In genomic region chr2:157497603-157498314, GRCh38 we compare ENCODE assay signal across 8 cellular contexts. TPM values are rescaled to one million over a fixed set of nuclear protein-coding genes. Genes with fewer than 3 reads are reported as not detected.
DNase-seq lines count a peak whose midpoint lies in the region; ATAC-seq, FAIRE-seq and TF ChIP-seq lines count a peak whose summit lies in the region.

No MANE protein-coding gene starts in this region.

- no peak overlapping the region for H3K27ac ChIP-seq in KMS-11
- no peak overlapping the region for H3K27ac ChIP-seq in Panc1 (ENCODE audit: low read length)
- H3K27ac ChIP-seq in H1 (ENCODE audit: low read depth, low read length), result no peak overlapping the region

- H2AFZ ChIP-seq in KMS-11 (ENCODE audit: low read depth) (no peak overlapping the region), H1 (ENCODE audit: low read length) (no peak overlapping the region)

- H3K9ac ChIP-seq in KMS-11 (no peak overlapping the region), H1 (replicated peaks in 1 of 4; ENCODE audit: extremely low read depth in 1 of 4, low read depth in 3 of 4, low read length in 3 of 4) (no peak overlapping the region)

- H3K36me3 Mint-ChIP-seq in activated naive CD4-positive, alpha-beta T cell treated with anti-CD3 and anti-CD28 coated beads, Interleukin-2, amount 10 ng/mL, durations not matched to agents 7 days and 5 days, result peaks cover 3% of the 10 kb centered on the region

- peak; percentile 84 for ATAC-seq in GM21825 (IDR thresholded peaks at IDR 0.05; ENCODE audit: unreplicated experiment)
- 0 out of 2 replicates have a peak, but pooled peaks have one; percentile 60 for ATAC-seq in Panc1

- H3K4me1 Mint-ChIP-seq in activated naive CD4-positive, alpha-beta T cell treated with anti-CD3 and anti-CD28 coated beads, Interleukin-2, amount 10 ng/mL, durations not matched to agents 7 days and 5 days, result peaks cover 31% of the 10 kb centered on the region

- H3K23me2 ChIP-seq in H1 (ENCODE audit: low read depth, low read length), result no peaks in the 10 kb centered on the region; the same call in 1 of the 2 replicates

- DNase-seq in activated naive CD4-positive, alpha-beta T cell treated with anti-CD3 and anti-CD28 coated beads, Interleukin-2, amount 10 ng/mL, durations not matched to agents 7 days and 5 days, result peak; percentile 28
- DNase-seq in activated naive CD4-positive, alpha-beta T cell treated with anti-CD3 and anti-CD28 coated beads, Interleukin-2, amount 50 U/mL, for 16 hours, result no peak
- DNase-seq in Panc1 (ENCODE audit: low read depth, low spot score), result peak; percentile 24
- no peak for DNase-seq in H1 (ENCODE audit: low read depth in 1 of 2, low spot score in 2 of 2)
- peak; percentile 50 for DNase-seq in myocyte (ENCODE audit: low read depth)
- no peak for DNase-seq in T1000 (lab: John Stamatoyannopoulos, UW)

- H3K4me2 ChIP-seq in KMS-11 (no peak overlapping the region), H1 (ENCODE audit: insufficient read depth in 1 of 2, low read depth in 2 of 2, low read length in 2 of 2) (no peak overlapping the region)

- H3K4me3 ChIP-seq in KMS-11 (IDR thresholded peaks at IDR 0.05; ENCODE audit: insufficient read depth, low read depth, low read length), result no peak overlapping the region
- no peak overlapping the region for H3K4me3 ChIP-seq in Panc1 (ENCODE audit: low read depth in 2 of 2, low read length in 2 of 2)
- no peak overlapping the region for H3K4me3 ChIP-seq in H1 (ENCODE audit: extremely low read depth in 1 of 4, insufficient read depth in 2 of 4, low read depth in 3 of 4, low read length in 4 of 4)

- H4K20me1 ChIP-seq in KMS-11 (ENCODE audit: insufficient read depth), result no peaks in the 10 kb centered on the region
- no peaks in the 10 kb centered on the region for H4K20me1 ChIP-seq in H1 (replicated peaks in 1 of 2; ENCODE audit: control insufficient read depth in 1 of 2, insufficient read depth in 2 of 2, low read length in 2 of 2)

- H3K79me2 ChIP-seq in KMS-11 (ENCODE audit: insufficient read depth, low read depth), result no peaks in the 10 kb centered on the region
- H3K79me2 ChIP-seq in H1 (ENCODE audit: control insufficient read depth in 1 of 2, insufficient read depth in 2 of 2, low read length in 2 of 2), result no peaks in the 10 kb centered on the region

- in situ Hi-C loops in Panc1 (cut with HindIII; ENCODE audit: low pct_unique_long_range_greater_than_20kb, low sequenced_read_pairs), result no loop called here

- no TSS peak for BruUV-seq in Panc1 (replicated peaks; lab: Mats Ljungman, UMichigan)

- H3K36me3 ChIP-seq in KMS-11 (ENCODE audit: insufficient read depth) (no peaks in the 10 kb centered on the region), Panc1 (ENCODE audit: control insufficient read depth, insufficient read depth, low read length) (no peaks in the 10 kb centered on the region), H1 (ENCODE audit: control insufficient read depth in 2 of 4, insufficient read depth in 4 of 4, low read length in 3 of 4) (no peaks in the 10 kb centered on the region)

- H3K9me3 ChIP-seq in Panc1 (ENCODE audit: control insufficient read depth, insufficient read depth, low read depth, low read length), result no peaks in the 10 kb centered on the region
- no peaks in the 10 kb centered on the region for H3K9me3 ChIP-seq in H1 (ENCODE audit: insufficient read depth in 2 of 2, low read depth in 1 of 2, low read length in 1 of 2)

- no peaks in the 10 kb centered on the region for H3K27me3 Mint-ChIP-seq in activated naive CD4-positive, alpha-beta T cell treated with anti-CD3 and anti-CD28 coated beads, Interleukin-2, amount 10 ng/mL, durations not matched to agents 7 days and 5 days

- H2BK12ac ChIP-seq in H1 (ENCODE audit: low read depth, low read length), result no peak overlapping the region

- H3K9me3 Mint-ChIP-seq in activated naive CD4-positive, alpha-beta T cell treated with anti-CD3 and anti-CD28 coated beads, Interleukin-2, amount 10 ng/mL, durations not matched to agents 7 days and 5 days, result no peaks in the 10 kb centered on the region

- H4K8ac ChIP-seq in H1 (ENCODE audit: extremely low read depth, insufficient read depth, low read length), result no peak overlapping the region

- no peak overlapping the region for H3K23ac ChIP-seq in H1 (ENCODE audit: insufficient read length)

- intact Hi-C loops in Panc1 (cut with micrococcal nuclease; ENCODE audit: unreplicated experiment), result loop anchor here (5.0 to 10.0 kb wide), 4 partner anchors 97 to 1247 kb away; partner anchors contain the start of gene ACVR1C

- no peak overlapping the region for H3K18ac ChIP-seq in H1 (ENCODE audit: extremely low read depth, low read length)

- CTCF ChIA-PET in activated naive CD4-positive, alpha-beta T cell treated with anti-CD3 and anti-CD28 coated beads, Interleukin-2, amount 10 ng/mL, durations not matched to agents 7 days and 5 days (lab: Charles Lee), result interaction anchor here (0.6 to 1.8 kb wide), 28 partner anchors 8 to 526 kb away, joined by 3 to 10 read pairs (median 4); no protein-coding TSS in a partner anchor
- CTCF ChIA-PET in Panc1 (lab: Charles Lee) (no interaction called here), H1 (lab: Charles Lee; ENCODE audit: partially characterized antibody) (interaction anchor here (0.6 to 2.9 kb wide), 21 partner anchors 9 to 1188 kb away, joined by 3 to 13 read pairs (median 3); partner anchors contain the start of gene ACVR1C)

- TF ChIP-seq CTCF in KMS-11 (conservative IDR thresholded peaks at IDR 0.05; ENCODE audit: low read depth, low read length) (peak; percentile 96), Panc1 (IDR thresholded peaks at IDR 0.05) (peak; percentile 68; the same call in 1 of the 2 replicates), H1 (IDR thresholded peaks at IDR 0.05; ENCODE audit: control extremely low read depth in 1 of 3, insufficient read depth in 1 of 3, low read depth in 1 of 3, low read length in 3 of 3) (peak in 2 of 3 experiments; percentile 75 to 87; a peak in 3 of 4 replicates)

- no peaks in the 10 kb centered on the region for H3K79me1 ChIP-seq in H1 (ENCODE audit: low read depth, low read length)

- no peak overlapping the region for H4K91ac ChIP-seq in H1 (replicated peaks; ENCODE audit: insufficient read length, low read length)

- H3K27me3 ChIP-seq in KMS-11 (ENCODE audit: insufficient read depth, low read depth) (no peaks in the 10 kb centered on the region), Panc1 (ENCODE audit: control insufficient read depth, insufficient read depth, low read length) (0 out of 2 replicates have a peak, but pooled peaks cover 2% of the 10 kb centered on the region), H1 (replicated peaks in 1 of 4; ENCODE audit: control insufficient read depth in 3 of 4, extremely low read depth in 1 of 4, insufficient read depth in 3 of 4, low read length in 3 of 4) (no peaks in the 10 kb centered on the region)

- H3K4ac ChIP-seq in H1 (replicated peaks; ENCODE audit: insufficient read length, low read depth, low read length), result no peak overlapping the region

- peak; percentile 91 to 93 for TF ChIP-seq RAD21 in H1 (IDR thresholded peaks at IDR 0.05 in 1 of 2, conservative IDR thresholded peaks at IDR 0.05 in 1 of 2; ENCODE audit: low read depth in 2 of 2, low read length in 2 of 2)

- H3K56ac ChIP-seq in H1 (replicated peaks; ENCODE audit: insufficient read length, low read depth, low read length), result no peak overlapping the region

- H3K4me3 Mint-ChIP-seq in activated naive CD4-positive, alpha-beta T cell treated with anti-CD3 and anti-CD28 coated beads, Interleukin-2, amount 10 ng/mL, durations not matched to agents 7 days and 5 days, result no peak overlapping the region

- POLR2A ChIA-PET in Panc1 (lab: Charles Lee) (no interaction called here), H1 (lab: Charles Lee; ENCODE audit: partially characterized antibody) (no interaction called here)

- 42% methylated on average over 7 of the region's 7 CpGs; no CpG with 5 or more reads in 1 of the 2 experiments for WGBS in H1 (ENCODE audit: extremely low coverage in 1 of 2, insufficient coverage in 1 of 2, insufficient read length in 1 of 2, insufficient replicate concordance in 2 of 2, low coverage in 1 of 2, low lambda C conversion rate in 2 of 2, missing lambda C conversion rate in 1 of 2), 2 experiments

- H2BK120ac ChIP-seq in H1 (replicated peaks; ENCODE audit: low read depth, low read length), result no peak overlapping the region

- TF ChIP-seq EP300 in H1 (IDR thresholded peaks at IDR 0.05; ENCODE audit: borderline replicate concordance in 1 of 2, low read depth in 2 of 2, low read length in 2 of 2), result no peak

- H2BK5ac ChIP-seq in H1 (ENCODE audit: low read depth, low read length), result no peak overlapping the region

- no peak overlapping the region for H2AK5ac ChIP-seq in H1 (ENCODE audit: low read depth, low read length)

- peak; percentile 89 for FAIRE-seq in H1 (lab: Jason Lieb, UNC)

- H3K4me1 ChIP-seq in KMS-11 (ENCODE audit: low read depth, poor library complexity, severe bottlenecking), result no peaks in the 10 kb centered on the region
- H3K4me1 ChIP-seq in Panc1 (ENCODE audit: control insufficient read depth, insufficient read depth, low read length), result no peaks in the 10 kb centered on the region
- no peaks in the 10 kb centered on the region for H3K4me1 ChIP-seq in H1 (replicated peaks in 1 of 4; ENCODE audit: control insufficient read depth in 3 of 4, insufficient read depth in 4 of 4, low read length in 3 of 4)

- no peak overlapping the region for H2BK20ac ChIP-seq in H1 (ENCODE audit: low read length)

- H3K14ac ChIP-seq in H1 (ENCODE audit: insufficient read length), result no peak overlapping the region

- no peak overlapping the region for H4K5ac ChIP-seq in H1 (ENCODE audit: insufficient read length, low read depth, low read length)

- TF ChIP-seq POLR2A in H1 (IDR thresholded peaks at IDR 0.05; ENCODE audit: control extremely low read depth in 1 of 2, low read depth in 2 of 2, low read length in 2 of 2), result no peak

- H2BK15ac ChIP-seq in H1 (ENCODE audit: low read length), result no peak overlapping the region

- no peak overlapping the region for H3K27ac Mint-ChIP-seq in activated naive CD4-positive, alpha-beta T cell treated with anti-CD3 and anti-CD28 coated beads, Interleukin-2, amount 10 ng/mL, durations not matched to agents 7 days and 5 days

TF ChIP-seq in H1, 55 proteins besides CTCF, POLR2A, EP300 and RAD21 (continues in another document):
- no peak for TF ChIP-seq CBX5 (IDR thresholded peaks at IDR 0.05; ENCODE audit: low read depth, low read length)
- no peak for TF ChIP-seq HDAC2 (IDR thresholded peaks at IDR 0.05; ENCODE audit: borderline replicate concordance in 1 of 2, low read depth in 2 of 2, low read length in 2 of 2)

RNA-seq across cellular contexts. Expression of gene CYTIP, which starts 53.9 kb away (rescaled TPM):
- 0.57 TPM for total RNA-seq in Panc1 (2021; ENCODE audit: unreplicated experiment)
- not detected for polyA plus RNA-seq in Panc1 (2012; ENCODE audit: insufficient read length)
- total RNA-seq in H1 (2021; fragmentation: NEBNext Ultra II Directional; extraction: Animal tissue kit (Norgen Biotek cat#: 25700)), result 0.23 TPM in 1 of 2 replicates, not detected in the other
- 0.12 and 0.17 TPM in 2 replicates for polyA plus RNA-seq in H1 (2011; rRNA removed)
- 0.18 TPM for polyA plus RNA-seq in H1 (2011; cell fraction: cytosol; rRNA removed)
- polyA plus RNA-seq in H1 (2011; cell fraction: nucleus; rRNA removed), result 0.09 TPM
- 0.37 TPM in 1 of 4 replicates, not detected in the others for polyA plus RNA-seq in H1 (2012, experiment 1 of 2)
- not detected for polyA plus RNA-seq in H1 (2012, experiment 2 of 2)
- 0.08 TPM for polyA plus RNA-seq in H1 (2013, experiment 1 of 2)
- 0.17 TPM for polyA plus RNA-seq in H1 (2013, experiment 2 of 2)
- 0.20 and 0.69 TPM in 2 replicates for polyA minus RNA-seq in H1 (2011; rRNA and poly(A)+ RNA removed)
- polyA minus RNA-seq in H1 (2011; cell fraction: cytosol; rRNA and poly(A)+ RNA removed), result not detected
- not detected for polyA minus RNA-seq in H1 (2011; cell fraction: nucleus; rRNA and poly(A)+ RNA removed)
- 1.9 and 2.4 TPM in 2 replicates for total RNA-seq in myocyte
- polyA plus RNA-seq in myocyte (2012), result 0.08 TPM

Comparison
In these comparisons a context has a peak if more than half of its experiments do, and no peak if none do; other contexts are left out.
1. DNase-seq: peak in activated naive CD4-positive, alpha-beta T cell treated with anti-CD3 and anti-CD28 coated beads, Interleukin-2, amount 10 ng/mL, durations not matched to agents 7 days and 5 days (single experiment), Panc1 (single experiment) and myocyte (single experiment); none in activated naive CD4-positive, alpha-beta T cell treated with anti-CD3 and anti-CD28 coated beads, Interleukin-2, amount 50 U/mL, for 16 hours (single experiment), H1 (0 of 2) and T1000 (single experiment).
2. Peak in every context shown above with its lines, with median percentiles within 50 percentile points of each other: CTCF ChIP-seq.